ENCODE assay signal across 23 cellular contexts in genomic region chr10:89857399-89857798, GRCh38.
"Had no signal": no experiment of that assay in that cellular context is flagged by ENCODE, and none has a peak within 500 bp of the region (broad histone marks: within the 10 kb centered on the region; RNA-seq: fewer than 3 reads in every experiment).

No MANE protein-coding gene starts in this region.

- FAIRE-seq: endometrium, frontal cortex, urothelium cell line had no signal

- H3K4me3 ChIP-seq: dorsolateral prefrontal cortex, esophagus muscularis mucosa, heart left ventricle, lung, psoas muscle, suprapubic skin, thyroid gland had no signal

- DNase-seq: cortex of kidney; dorsolateral prefrontal cortex; effector CD8-positive, alpha-beta T cell; heart left ventricle; hippocampal formation; left colon; left ventricle myocardium superior; mesendoderm; naive thymus-derived CD4-positive, alpha-beta T cell; psoas muscle; retina; stimulated activated CD4-positive, alpha-beta T cell treated with anti-CD3 and anti-CD28 coated beads, Interleukin-12 subunit alpha, Interleukin-12 subunit beta, amount 100 ng/mL, for 4 hours; stimulated activated naive CD4-positive, alpha-beta T cell treated with Interleukin-2 at 50 U/mL for 16 hours; thyroid gland had no signal

- ATAC-seq: heart left ventricle; left colon; left ventricle myocardium superior; naive thymus-derived CD4-positive, alpha-beta T cell; psoas muscle; sciatic nerve had no signal

- H3K9me3 ChIP-seq: esophagus muscularis mucosa, heart left ventricle, neutrophil, psoas muscle, suprapubic skin, thyroid gland had no signal

- H3K27me3 ChIP-seq: dorsolateral prefrontal cortex, esophagus muscularis mucosa, neutrophil, suprapubic skin, thyroid gland had no signal

- H3K27ac ChIP-seq: dorsolateral prefrontal cortex, epithelial cell of prostate, esophagus muscularis mucosa, heart left ventricle, neutrophil, psoas muscle, suprapubic skin, thyroid gland had no signal

- H3K36me3 ChIP-seq: esophagus muscularis mucosa, heart left ventricle, neutrophil, suprapubic skin, thyroid gland had no signal

- H3K4me1 ChIP-seq: esophagus muscularis mucosa, psoas muscle, suprapubic skin had no signal
